21 cellular contexts compared by ENCODE assay signal in genomic region chr18:47926101-47926850, GRCh38. TPM values are rescaled to one million over a fixed set of nuclear protein-coding genes. Genes with fewer than 3 reads are reported as not detected.
DNase-seq lines count a peak whose midpoint lies in the region; ATAC-seq, FAIRE-seq and TF ChIP-seq lines count a peak whose summit lies in the region.
"Had no signal": no experiment of that assay in that cellular context is flagged by ENCODE, and none has a peak within 500 bp of the region (broad histone marks: within the 10 kb centered on the region; RNA-seq: fewer than 3 reads in every experiment).

No MANE protein-coding gene starts in this region.

- H3K4me2 ChIP-seq in OCI-LY1 (ENCODE audit: low read length) = peak overlapping the region; percentile 22; the same call in 1 of the 2 replicates
- peak overlapping the region; percentile 86 for H3K4me2 ChIP-seq in GM12878 (ENCODE audit: control insufficient read depth, insufficient read depth)
- H3K4me2 ChIP-seq: PC-9 had no signal

- H3K9me3 Mint-ChIP-seq in activated CD4-positive, alpha-beta memory T cell treated with anti-CD3 and anti-CD28 coated beads for 36 hours = no peaks in the 10 kb centered on the region
- no peaks in the 10 kb centered on the region for H3K9me3 Mint-ChIP-seq in activated CD4-positive, alpha-beta memory T cell treated with anti-CD3 and anti-CD28 coated beads, Interleukin-2, amount 10 ng/mL, durations not matched to agents 7 days and 5 days
- H3K9me3 Mint-ChIP-seq in neural crest cell = no peaks in the 10 kb centered on the region
- H3K9me3 Mint-ChIP-seq: activated naive CD4-positive, alpha-beta T cell treated with anti-CD3 and anti-CD28 coated beads for 36 hours; central memory CD8-positive, alpha-beta T cell had no signal

- peak overlapping the region; percentile 3 for H3K27ac ChIP-seq in OCI-LY1 (ENCODE audit: low read depth, low read length, poor library complexity, severe bottlenecking)
- peak overlapping the region; percentile 28 for H3K27ac ChIP-seq in GM12878 (ENCODE audit: control insufficient read depth, insufficient read depth)
- H3K27ac ChIP-seq: neutrophil, PC-9, skin epidermis, suprapubic skin had no signal

- H3K9me3 ChIP-seq in OCI-LY1 (ENCODE audit: low read length) (no peaks in the 10 kb centered on the region), GM12878 (replicated peaks; ENCODE audit: control insufficient read depth, insufficient read depth, low read length) (no peaks in the 10 kb centered on the region)
- H3K9me3 ChIP-seq: heart right ventricle, neutrophil, suprapubic skin had no signal

- H2AFZ ChIP-seq in OCI-LY1 (ENCODE audit: low read length) (no peak overlapping the region), GM12878 (ENCODE audit: control insufficient read depth, low read depth, low read length) (no peak overlapping the region)
- H2AFZ ChIP-seq: PC-9 had no signal

- RAD21 ChIA-PET in GM12878 (lab: Charles Lee; ENCODE audit: unreplicated experiment) = interaction anchor here (1.0 to 1.3 kb wide), 3 partner anchors 33 to 51 kb away, joined by 3 to 5 read pairs (median 5); no protein-coding TSS in a partner anchor

- TF ChIP-seq CTCF in OCI-LY1 (IDR thresholded peaks at IDR 0.05; ENCODE audit: low read length) (no peak), GM12878 (IDR thresholded peaks at IDR 0.05 in 2 of 3, conservative IDR thresholded peaks at IDR 0.05 in 1 of 3; ENCODE audit: control insufficient read depth in 2 of 3, extremely low read depth in 1 of 3, insufficient read depth in 1 of 3, low read depth in 3 of 3, low read length in 3 of 3) (no peak), neural crest cell (conservative IDR thresholded peaks at IDR 0.05) (no peak)

- H3K27me3 Mint-ChIP-seq in activated CD4-positive, alpha-beta memory T cell treated with anti-CD3 and anti-CD28 coated beads for 36 hours = no peaks in the 10 kb centered on the region
- H3K27me3 Mint-ChIP-seq in activated CD4-positive, alpha-beta memory T cell treated with anti-CD3 and anti-CD28 coated beads, Interleukin-2, amount 10 ng/mL, durations not matched to agents 7 days and 5 days = no peaks in the 10 kb centered on the region
- H3K27me3 Mint-ChIP-seq in neural crest cell (ENCODE audit: low read depth) = no peaks in the 10 kb centered on the region
- H3K27me3 Mint-ChIP-seq: central memory CD8-positive, alpha-beta T cell had no signal

- no TSS peak for BruUV-seq in GM12878 (replicated peaks; lab: Mats Ljungman, UMichigan)

- WGBS in GM12878 (ENCODE audit: insufficient coverage, insufficient replicate concordance, low lambda C conversion rate, missing lambda C conversion rate) = 78% methylated on average over 2 of the region's 2 CpGs

- H3K27me3 ChIP-seq in OCI-LY1 (ENCODE audit: insufficient read depth, low read length) (no peaks in the 10 kb centered on the region), GM12878 (replicated peaks in 1 of 2; ENCODE audit: control insufficient read depth in 2 of 2, insufficient read depth in 2 of 2, low read length in 1 of 2) (no peaks in the 10 kb centered on the region)
- H3K27me3 ChIP-seq: heart right ventricle, neutrophil, suprapubic skin had no signal

- H3K4me3 Mint-ChIP-seq in activated CD4-positive, alpha-beta memory T cell treated with anti-CD3 and anti-CD28 coated beads for 36 hours = peak overlapping the region; percentile 53
- no peak overlapping the region for H3K4me3 Mint-ChIP-seq in activated CD4-positive, alpha-beta memory T cell treated with anti-CD3 and anti-CD28 coated beads, Interleukin-2, amount 10 ng/mL, durations not matched to agents 7 days and 5 days
- H3K4me3 Mint-ChIP-seq in neural crest cell = peak overlapping the region; percentile 54
- H3K4me3 Mint-ChIP-seq: activated naive CD4-positive, alpha-beta T cell treated with anti-CD3 and anti-CD28 coated beads for 36 hours; central memory CD8-positive, alpha-beta T cell had no signal

- H4K20me1 ChIP-seq in OCI-LY1 (ENCODE audit: insufficient read depth, low read length) (peaks cover 2% of the 10 kb centered on the region; the same call in 1 of the 2 replicates), GM12878 (ENCODE audit: control insufficient read depth, insufficient read depth) (peaks cover 9% of the 10 kb centered on the region)

- intact Hi-C loops in activated CD4-positive, alpha-beta memory T cell treated with anti-CD3 and anti-CD28 coated beads for 36 hours (cut with micrococcal nuclease) = loop anchor here (5.0 to 10.0 kb wide), 3 partner anchors 34 to 1009 kb away; no protein-coding TSS in a partner anchor
- intact Hi-C loops in GM12878 (cut with micrococcal nuclease; ENCODE audit: unreplicated experiment) = loop anchor here (2.0 kb wide), 1 partner anchor 25 kb away; no protein-coding TSS in a partner anchor

- TF ChIP-seq RAD21 in GM12878 (IDR thresholded peaks at IDR 0.05; ENCODE audit: insufficient read depth, low read depth, low read length) = no peak

- POLR2A ChIA-PET in activated CD4-positive, alpha-beta memory T cell treated with anti-CD3 and anti-CD28 coated beads for 36 hours (lab: Charles Lee) = interaction anchor here (0.9 to 1.8 kb wide), 4 partner anchors 12 to 25 kb away, joined by 3 to 6 read pairs (median 4); no protein-coding TSS in a partner anchor
- POLR2A ChIA-PET in activated CD4-positive, alpha-beta memory T cell treated with anti-CD3 and anti-CD28 coated beads, Interleukin-2, amount 10 ng/mL, durations not matched to agents 7 days and 5 days (lab: Charles Lee) = interaction anchor here (1.3 to 3.1 kb wide), 3 partner anchors 8 to 25 kb away, joined by 3 to 18 read pairs (median 4); no protein-coding TSS in a partner anchor
- POLR2A ChIA-PET in GM12878 (lab: Charles Lee) = interaction anchor here (1.1 to 2.3 kb wide), 3 partner anchors 8 to 72 kb away, joined by 3 to 8 read pairs (median 3); no protein-coding TSS in a partner anchor

- FAIRE-seq in GM12878 (lab: Jason Lieb, UNC) = no peak
- FAIRE-seq in GM12892 (lab: Jason Lieb, UNC) = no peak
- FAIRE-seq: A204.1 had no signal

- no peak overlapping the region for H3K4me3 ChIP-seq in OCI-LY1 (ENCODE audit: low read depth, low read length, poor library complexity, severe bottlenecking)
- H3K4me3 ChIP-seq in GM12878 = peak overlapping the region; percentile 33; the same call in 1 of the 2 replicates
- H3K4me3 ChIP-seq: heart right ventricle, PC-9, skin epidermis, suprapubic skin had no signal

- SMC1A ChIA-PET in GM12878 (lab: Charles Lee; ENCODE audit: uncharacterized antibody, unreplicated experiment) = interaction anchor here (1.2 to 2.7 kb wide), 7 partner anchors 8 to 38 kb away, joined by 3 to 18 read pairs (median 5); no protein-coding TSS in a partner anchor

- peaks cover 88% of the 10 kb centered on the region for H3K79me2 ChIP-seq in OCI-LY1 (ENCODE audit: insufficient read depth, low read length)
- peaks cover 84% of the 10 kb centered on the region for H3K79me2 ChIP-seq in GM12878 (ENCODE audit: control insufficient read depth, insufficient read depth, low read length)

- H3K4me1 ChIP-seq in OCI-LY1 (ENCODE audit: insufficient read depth, low read length, severe bottlenecking) = peaks cover 43% of the 10 kb centered on the region
- H3K4me1 ChIP-seq in GM12878 (ENCODE audit: control insufficient read depth, insufficient read depth, low read length) = peaks cover 3% of the 10 kb centered on the region; the same call in 1 of the 2 replicates

- H3K9ac ChIP-seq in OCI-LY1 (ENCODE audit: low read length) (no peak overlapping the region), GM12878 (ENCODE audit: control insufficient read depth, insufficient read depth, low read length) (no peak overlapping the region)

- no peak for ATAC-seq in GM12878
- ATAC-seq in HG03139 (IDR thresholded peaks at IDR 0.05; ENCODE audit: unreplicated experiment) = no peak
- ATAC-seq: heart right ventricle had no signal

- H3K4me1 Mint-ChIP-seq in activated CD4-positive, alpha-beta memory T cell treated with anti-CD3 and anti-CD28 coated beads for 36 hours (ENCODE audit: low read depth) = peaks cover 67% of the 10 kb centered on the region
- peaks cover 64% of the 10 kb centered on the region for H3K4me1 Mint-ChIP-seq in activated CD4-positive, alpha-beta memory T cell treated with anti-CD3 and anti-CD28 coated beads, Interleukin-2, amount 10 ng/mL, durations not matched to agents 7 days and 5 days
- peaks cover 59% of the 10 kb centered on the region for H3K4me1 Mint-ChIP-seq in neural crest cell

- TF ChIP-seq POLR2A in GM12878 (IDR thresholded peaks at IDR 0.05; ENCODE audit: low read depth, low read length) (no peak), GM12892 (IDR thresholded peaks at IDR 0.05; ENCODE audit: low read depth, low read length) (no peak)

- H3K9me2 ChIP-seq in OCI-LY1 (ENCODE audit: low read depth, low read length) = no peaks in the 10 kb centered on the region

- H3K36me3 Mint-ChIP-seq in activated CD4-positive, alpha-beta memory T cell treated with anti-CD3 and anti-CD28 coated beads for 36 hours = peaks cover 29% of the 10 kb centered on the region
- peaks cover 28% of the 10 kb centered on the region for H3K36me3 Mint-ChIP-seq in activated CD4-positive, alpha-beta memory T cell treated with anti-CD3 and anti-CD28 coated beads, Interleukin-2, amount 10 ng/mL, durations not matched to agents 7 days and 5 days (ENCODE audit: low read depth)
- H3K36me3 Mint-ChIP-seq in neural crest cell (ENCODE audit: low read depth) = no peaks in the 10 kb centered on the region

- no peaks in the 10 kb centered on the region for H3F3A ChIP-seq in OCI-LY1 (ENCODE audit: insufficient read depth, low read length)

- TF ChIP-seq EP300 in GM12878 (IDR thresholded peaks at IDR 0.05; ENCODE audit: borderline replicate concordance in 1 of 2, control insufficient read depth in 1 of 2, low read depth in 2 of 2, low read length in 2 of 2) = no peak

- CTCF ChIA-PET in activated CD4-positive, alpha-beta memory T cell treated with anti-CD3 and anti-CD28 coated beads for 36 hours (lab: Charles Lee) = no interaction called here
- CTCF ChIA-PET in activated CD4-positive, alpha-beta memory T cell treated with anti-CD3 and anti-CD28 coated beads, Interleukin-2, amount 10 ng/mL, durations not matched to agents 7 days and 5 days (lab: Charles Lee) = interaction anchor here (1.4 kb wide), 1 partner anchor 153 kb away, joined by 3 read pairs; no protein-coding TSS in a partner anchor
- CTCF ChIA-PET in GM12878 (lab: Yijun Ruan, JAX) = interaction anchor here (1.3 kb wide), 1 partner anchor 28 kb away, joined by 3 read pairs; no protein-coding TSS in a partner anchor

- DNase-seq in activated CD4-positive, alpha-beta memory T cell treated with anti-CD3 and anti-CD28 coated beads for 36 hours = no peak
- no peak for DNase-seq in activated CD4-positive, alpha-beta memory T cell treated with anti-CD3 and anti-CD28 coated beads, Interleukin-2, amount 10 ng/mL, durations not matched to agents 7 days and 5 days
- DNase-seq in GM12878 (ENCODE audit: low read depth, low spot score) (no peak), neural crest cell (ENCODE audit: low read depth, low spot score) (no peak), NCI-H446 (lab: John Stamatoyannopoulos, UW) (no peak), GM12892 (ENCODE audit: insufficient read length) (no peak)
- DNase-seq: activated CD4-positive, alpha-beta T cell treated with anti-CD3 and anti-CD28 coated beads, Interleukin-2, amount 50 U/mL, for 1 hour; activated naive CD4-positive, alpha-beta T cell treated with anti-CD3 and anti-CD28 coated beads for 36 hours; COR-L47; heart right ventricle; NCI-H1105; NCI-H2227 treated with DMSO at 0.1 percent for 48 hours; PC-9; T-helper 1 cell had no signal

- in situ Hi-C loops in GM12878 (cut with MboI) = no loop called here

- H3K36me3 ChIP-seq in OCI-LY1 (ENCODE audit: insufficient read depth, low read length) (no peaks in the 10 kb centered on the region), GM12878 (ENCODE audit: control insufficient read depth in 2 of 2, insufficient read depth in 2 of 2, low read length in 1 of 2) (no peaks in the 10 kb centered on the region)
- H3K36me3 ChIP-seq: heart right ventricle, neutrophil, suprapubic skin had no signal

- peak overlapping the region; percentile 81 for H3K27ac Mint-ChIP-seq in activated CD4-positive, alpha-beta memory T cell treated with anti-CD3 and anti-CD28 coated beads for 36 hours
- H3K27ac Mint-ChIP-seq in activated CD4-positive, alpha-beta memory T cell treated with anti-CD3 and anti-CD28 coated beads, Interleukin-2, amount 10 ng/mL, durations not matched to agents 7 days and 5 days = no peak overlapping the region
- no peak overlapping the region for H3K27ac Mint-ChIP-seq in neural crest cell (ENCODE audit: unreplicated experiment)
- H3K27ac Mint-ChIP-seq: activated naive CD4-positive, alpha-beta T cell treated with anti-CD3 and anti-CD28 coated beads for 36 hours had no signal

RNA-seq across cellular contexts. Expression of gene SMAD2, which starts 4.2 kb away (rescaled TPM):
- 100 to 1,000 TPM; 215 to 222 TPM for total RNA-seq in activated CD4-positive, alpha-beta memory T cell treated with anti-CD3 and anti-CD28 coated beads for 36 hours
- total RNA-seq in activated CD4-positive, alpha-beta memory T cell treated with anti-CD3 and anti-CD28 coated beads, Interleukin-2, amount 10 ng/mL, durations not matched to agents 7 days and 5 days = 100 to 1,000 TPM; 170 to 174 TPM
- 145 and 153 TPM in 2 replicates for total RNA-seq in GM12878 (2013; cell fraction: nucleolus; rRNA removed)
- total RNA-seq in GM12878 (2014; rRNA removed) = 46.4 and 60.1 TPM in 2 replicates
- total RNA-seq in GM12878 (2014; rRNA removed; fragmentation: Illumina TruSeq; extraction: Trizol) = 85.8 and 92.3 TPM in 2 replicates
- total RNA-seq in GM12878 (2021) = 99.2 and 103 TPM in 2 replicates
- polyA plus RNA-seq in GM12878 (2011; ENCODE audit: low read depth) = 59.8 TPM
- polyA plus RNA-seq in GM12878 (2011; rRNA removed) = 111 and 133 TPM in 2 replicates
- 61.8 and 102 TPM in 2 replicates for polyA plus RNA-seq in GM12878 (2011; cell fraction: cytosol; rRNA removed)
- polyA plus RNA-seq in GM12878 (2011; cell fraction: nucleus; rRNA removed) = 44.1 and 47.5 TPM in 2 replicates
- 69.3 and 85.8 TPM in 2 replicates for polyA plus RNA-seq in GM12878 (2012)
- 93.1 and 106 TPM in 2 replicates for polyA plus RNA-seq in GM12878 (2014; fragmentation: Illumina TruSeq; extraction: Trizol)
- polyA plus RNA-seq in GM12878 (2014; fragmentation: Nextera tagmentation; extraction: Ambion mirVana) = 10 to 100 TPM; 28.8 to 29.5 TPM
- polyA plus RNA-seq in GM12878 (2014; rRNA removed) = 42.8 and 51.2 TPM in 2 replicates
- 10 to 100 TPM; 63.1 to 68.4 TPM for polyA plus RNA-seq in GM12878 (2016; fragmentation: Nextera tagmentation; extraction: Ambion mirVana)
- 108 and 197 TPM in 2 replicates for polyA minus RNA-seq in GM12878 (2011; rRNA and poly(A)+ RNA removed)
- polyA minus RNA-seq in GM12878 (2011; cell fraction: cytosol; rRNA and poly(A)+ RNA removed) = 49.2 and 60.1 TPM in 2 replicates
- 28.9 and 48.3 TPM in 2 replicates for polyA minus RNA-seq in GM12878 (2011; cell fraction: nucleus; rRNA and poly(A)+ RNA removed)
- 116 and 117 TPM in 2 replicates for total RNA-seq in neural crest cell
- 84.0 TPM for polyA plus RNA-seq in GM12892 (2012; ENCODE audit: missing spikeins)
